Comparison of ENCODE assay signal across 1 cellular context in genomic region chr7:149220534-149220933, GRCh38.
TF ChIP-seq lines count a peak whose summit lies in the region.

No MANE protein-coding gene starts in this region.

TF ChIP-seq in SK-N-SH treated with all-trans-retinoic acid at 6 μM for 48 hours, 23 proteins besides CTCF, POLR2A, EP300 and RAD21 (continued from another document):
- TF ChIP-seq POU6F1 (CRISPR knock-in tag; IDR thresholded peaks at IDR 0.05; ENCODE audit: borderline replicate concordance, low read depth) (no peak), TSHZ2 (CRISPR knock-in tag; IDR thresholded peaks at IDR 0.05) (no peak), ZNF8 (CRISPR knock-in tag; IDR thresholded peaks at IDR 0.05) (no peak), PPARA (CRISPR knock-in tag; IDR thresholded peaks at IDR 0.05; ENCODE audit: borderline replicate concordance) (no peak), PATZ1 (CRISPR knock-in tag; IDR thresholded peaks at IDR 0.05; ENCODE audit: borderline replicate concordance) (no peak), SNAI2 (CRISPR knock-in tag; IDR thresholded peaks at IDR 0.05) (no peak), ESRRG (CRISPR knock-in tag; IDR thresholded peaks at IDR 0.05) (no peak)
